Comparison of ENCODE assay signal across 8 cellular contexts in genomic region chr6:165987483-165988305, GRCh38.
A peak's percentile ranks its signal among the peaks of the same experiment; 100 is the strongest.
DNase-seq lines count a peak whose midpoint lies in the region; ATAC-seq and TF ChIP-seq lines count a peak whose summit lies in the region.

No MANE protein-coding gene starts in this region.

- H3K9me2 ChIP-seq in hepatocyte (replicated peaks; ENCODE audit: insufficient read depth), result no peaks in the 10 kb centered on the region

- H3K4me2 ChIP-seq in H9 (ENCODE audit: insufficient read depth, insufficient read length, low read length) (peak overlapping the region; percentile 48), hepatocyte (peak overlapping the region; percentile 87)

- no peak overlapping the region for H2BK12ac ChIP-seq in H9 (ENCODE audit: insufficient read length, low read depth, low read length)

- no peak overlapping the region for H2BK120ac ChIP-seq in H9 (ENCODE audit: low read depth, low read length, poor library complexity, severe bottlenecking)

- no peak overlapping the region for H2AK5ac ChIP-seq in H9 (ENCODE audit: insufficient read length, low read length)

- H4K20me1 ChIP-seq in H9 (ENCODE audit: control insufficient read depth, insufficient read depth, insufficient read length) (no peaks in the 10 kb centered on the region), hepatocyte (ENCODE audit: insufficient read depth, poor library complexity, severe bottlenecking) (no peaks in the 10 kb centered on the region)

- no peak overlapping the region for H3K56ac ChIP-seq in H9 (ENCODE audit: insufficient read length, low read depth, low read length)

- peaks cover 0 to 2% (median 0%) of the 10 kb centered on the region in 3 experiments; a peak in 2 of 7 replicates for H3K36me3 Mint-ChIP-seq in H9 (ENCODE audit: insufficient read depth in 1 of 3, low read depth in 3 of 3)
- no peaks in the 10 kb centered on the region for H3K36me3 Mint-ChIP-seq in CD14-positive monocyte

- no peak overlapping the region for H3T11ph ChIP-seq in H9 (ENCODE audit: low read length)

- no peak overlapping the region for H2BK15ac ChIP-seq in H9 (ENCODE audit: low read depth, low read length)

- H3K9ac ChIP-seq in H9 (ENCODE audit: extremely low read depth, insufficient read length, low read length), result no peak overlapping the region

- H3K14ac ChIP-seq in H9 (ENCODE audit: insufficient read depth, low read length), result no peak overlapping the region

- no peak overlapping the region for H3K23ac ChIP-seq in H9 (ENCODE audit: insufficient read length, low read depth, low read length)

- DNase-seq in H9 (peak; percentile 71), amniotic epithelial cell (ENCODE audit: low read depth) (peak; percentile 97), hepatocyte (ENCODE audit: low spot score) (peak; percentile 62), sigmoid colon (peak; percentile 98), CD14-positive monocyte (ENCODE audit: low spot score) (no peak), NCI-H1436 (lab: John Stamatoyannopoulos, UW) (no peak)

- no peak overlapping the region for H4K91ac ChIP-seq in H9 (ENCODE audit: insufficient read length, low read depth, low read length)

- H3K23me2 ChIP-seq in H9 (ENCODE audit: insufficient read length, low read depth, low read length, poor library complexity, severe bottlenecking), result peaks cover 22% of the 10 kb centered on the region

- H3K4me3 Mint-ChIP-seq in H9, result peak overlapping the region; percentile 62 to 81
- H3K4me3 Mint-ChIP-seq in CD14-positive monocyte, result peak overlapping the region in 1 of 2 donors; percentile 59

- H2BK20ac ChIP-seq in H9 (ENCODE audit: low read depth, low read length, poor library complexity, severe bottlenecking), result no peak overlapping the region

- H3K4ac ChIP-seq in H9 (ENCODE audit: low read depth, low read length), result no peak overlapping the region

- no peak overlapping the region for H4K5ac ChIP-seq in H9 (ENCODE audit: insufficient read length, low read depth, low read length)

- WGBS in H9 (ENCODE audit: extremely low coverage, insufficient read length, low lambda C conversion rate), result no CpG with 5 or more reads among the region's 51 CpGs
- WGBS in hepatocyte (ENCODE audit: low lambda C conversion rate, missing lambda C conversion rate), result under 1% methylated on average over 30 of the region's 51 CpGs
- WGBS in sigmoid colon, 2 donors, result 1% methylated on average over 51 of the region's 51 CpGs

- ATAC-seq in HG02840 (IDR thresholded peaks at IDR 0.05; ENCODE audit: low FRiP score, unreplicated experiment) (no peak), HG02623 (IDR thresholded peaks at IDR 0.05; ENCODE audit: unreplicated experiment) (no peak)

- H3K36me3 ChIP-seq in hepatocyte (replicated peaks; ENCODE audit: insufficient read depth, low read depth) (no peaks in the 10 kb centered on the region), sigmoid colon (no peaks in the 10 kb centered on the region)

- TF ChIP-seq CTCF in H9 (conservative IDR thresholded peaks at IDR 0.05) (no peak), hepatocyte (IDR thresholded peaks at IDR 0.05; ENCODE audit: poor library complexity) (no peak), sigmoid colon (IDR thresholded peaks at IDR 0.05) (no peak), CD14-positive monocyte (IDR thresholded peaks at IDR 0.05) (no peak)

- TF ChIP-seq EP300 in sigmoid colon (IDR thresholded peaks at IDR 0.05), result peak; percentile 95 to 99 (median 98)

- H3K79me2 ChIP-seq in H9 (ENCODE audit: insufficient read depth, low read length), result no peaks in the 10 kb centered on the region
- H3K79me2 ChIP-seq in hepatocyte, result no peaks in the 10 kb centered on the region

- intact Hi-C loops in sigmoid colon (cut with DNase I), result loop anchor here (1.0 to 5.0 kb wide), 3 partner anchors 19 to 111 kb away; no protein-coding TSS in a partner anchor
- intact Hi-C loops in CD14-positive monocyte (cut with micrococcal nuclease), result no loop called here

- H3K27ac Mint-ChIP-seq in H9 (no peak overlapping the region; a peak in 1 of 7 replicates), CD14-positive monocyte (no peak overlapping the region)

- H3K27me3 Mint-ChIP-seq in H9 (ENCODE audit: low read depth), result peaks cover 99% of the 10 kb centered on the region
- H3K27me3 Mint-ChIP-seq in CD14-positive monocyte (ENCODE audit: low read depth in 3 of 3), result peaks cover 37 to 58% (median 39%) of the 10 kb centered on the region in 3 donors

- H3K9me3 Mint-ChIP-seq in H9 (peaks cover 0 to 5% of the 10 kb centered on the region in 2 experiments; a peak in 4 of 5 replicates), CD14-positive monocyte (peaks cover 0 to 4% (median 0%) of the 10 kb centered on the region in 7 donors)

- no peak overlapping the region for H2AFZ ChIP-seq in H9 (ENCODE audit: low read length)
- H2AFZ ChIP-seq in hepatocyte, result no peak overlapping the region

- H3K4me1 Mint-ChIP-seq in H9, result peaks cover 20 to 29% of the 10 kb centered on the region in 2 experiments
- H3K4me1 Mint-ChIP-seq in CD14-positive monocyte, result no peaks in the 10 kb centered on the region

- H3K79me1 ChIP-seq in H9 (ENCODE audit: insufficient read depth, low read depth, low read length, poor library complexity, severe bottlenecking), result no peaks in the 10 kb centered on the region

- H3K27me3 ChIP-seq in H9 (ENCODE audit: insufficient read depth, low read length) (peaks cover 69% of the 10 kb centered on the region), hepatocyte (peaks cover 87% of the 10 kb centered on the region), sigmoid colon (peaks cover 0 to 19% (median 0%) of the 10 kb centered on the region in 3 donors)

- no peak for TF ChIP-seq POLR2A in sigmoid colon (IDR thresholded peaks at IDR 0.05)

- H3K9me3 ChIP-seq in H9 (ENCODE audit: control insufficient read depth, low read depth, low read length) (no peaks in the 10 kb centered on the region), hepatocyte (ENCODE audit: low read depth) (no peaks in the 10 kb centered on the region), sigmoid colon (no peaks in the 10 kb centered on the region)

- no peak overlapping the region for H4K8ac ChIP-seq in H9 (replicated peaks; ENCODE audit: insufficient read length, low read depth, low read length)

- no peak overlapping the region for H2BK5ac ChIP-seq in H9 (ENCODE audit: insufficient read length, low read length)

- H3K18ac ChIP-seq in H9 (ENCODE audit: insufficient read length, low read depth, low read length), result no peak overlapping the region

- H3K27ac ChIP-seq in H9 (ENCODE audit: insufficient read length, low read depth, low read length) (no peak overlapping the region), hepatocyte (no peak overlapping the region), sigmoid colon (peak overlapping the region; percentile 24 to 87 (median 78))

- peak overlapping the region; percentile 15 for H3K4me3 ChIP-seq in hepatocyte
- H3K4me3 ChIP-seq in sigmoid colon, result peak overlapping the region; percentile 50 to 66 (median 55)

- H3K4me1 ChIP-seq in H9 (ENCODE audit: insufficient read depth, low read length) (no peaks in the 10 kb centered on the region), hepatocyte (ENCODE audit: insufficient read depth) (peaks cover 11% of the 10 kb centered on the region), sigmoid colon (peaks cover 0 to 28% (median 23%) of the 10 kb centered on the region in 4 donors)

Comparison
In these comparisons a context has a peak if more than half of its experiments do, and no peak if none do; other contexts are left out.
1. DNase-seq: peak in H9 (single experiment), amniotic epithelial cell (single experiment), hepatocyte (single experiment) and sigmoid colon (single experiment); none in CD14-positive monocyte (single experiment) and NCI-H1436 (single experiment).
2. H3K27ac ChIP-seq: peak in sigmoid colon (4 of 4); none in H9 (single experiment) and hepatocyte (single experiment).